15 cellular contexts compared by ENCODE assay signal in the genomic region with DNA sequence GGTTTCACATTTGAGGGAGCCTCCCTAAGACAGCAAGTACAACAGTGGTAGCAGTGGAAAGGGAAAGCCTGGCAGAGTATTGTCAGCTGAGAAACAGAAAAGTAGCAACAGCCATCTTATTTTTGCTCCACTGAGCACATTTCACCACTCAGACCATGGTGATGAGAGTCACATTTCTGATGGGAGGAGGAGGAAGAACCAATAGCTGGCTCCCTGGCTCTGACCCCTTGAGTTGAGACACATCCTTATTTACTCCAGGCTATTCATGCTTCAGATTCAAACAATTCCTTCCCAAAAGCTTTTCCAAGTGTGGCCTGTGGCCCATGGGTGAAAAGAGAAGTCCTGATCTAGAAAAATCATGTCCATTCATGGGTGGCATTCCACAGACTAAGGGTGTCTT.
DNase-seq lines count a peak whose midpoint lies in the region; ATAC-seq, FAIRE-seq and TF ChIP-seq lines count a peak whose summit lies in the region.
"Had no signal": no experiment of that assay in that cellular context is flagged by ENCODE, and none has a peak within 500 bp of the region (broad histone marks: within the 10 kb centered on the region; RNA-seq: fewer than 3 reads in every experiment).

No MANE protein-coding gene starts in this region.

- no peak for DNase-seq in CD4-positive, alpha-beta memory T cell
- DNase-seq in activated CD8-positive, alpha-beta T cell treated with anti-CD3 and anti-CD28 coated beads for 36 hours = no peak
- DNase-seq in sciatic nerve (ENCODE audit: low spot score) (no peak), HCEC 1CT (no peak), SKM-1 treated with dmso at 0.1 percent for 144 hours (lab: John Stamatoyannopoulos, UW; ENCODE audit: unreplicated experiment) (no peak), small intestine (no peak)
- DNase-seq: activated CD8-positive, alpha-beta memory T cell treated with anti-CD3 and anti-CD28 coated beads, Interleukin-2, amount 10 ng/mL, durations not matched to agents 7 days and 5 days; activated naive CD4-positive, alpha-beta T cell treated with anti-CD3 and anti-CD28 coated beads, Interleukin-2, amount 50 U/mL, for 16 hours; NCI-H1092 treated with DMSO at 0.1 percent for 48 hours; NCI-H2227 treated with DMSO at 0.1 percent for 48 hours; transverse colon had no signal

- intact Hi-C loops in CD4-positive, alpha-beta memory T cell (cut with micrococcal nuclease) = loop anchor here (5.0 to 10.0 kb wide), 3 partner anchors 216 to 958 kb away; a partner anchor contains a TSS
- intact Hi-C loops in activated CD8-positive, alpha-beta T cell treated with anti-CD3 and anti-CD28 coated beads for 36 hours (cut with micrococcal nuclease) = loop anchor here (10.0 kb wide), 6 partner anchors 48 to 1178 kb away; no protein-coding TSS in a partner anchor
- intact Hi-C loops in sciatic nerve (cut with DNase I) = loop anchor here (10.0 kb wide), 1 partner anchor 818 kb away; no protein-coding TSS in a partner anchor

- no peak overlapping the region for H3K27ac ChIP-seq in CD4-positive, alpha-beta memory T cell (ENCODE audit: low read depth, low read length)
- H3K27ac ChIP-seq in gastroesophageal sphincter (peak overlapping the region in 3 of 4 donors; percentile 61 to 76 (median 73)), small intestine (ENCODE audit: low read depth in 1 of 2, low read length in 1 of 2) (peak overlapping the region in 1 of 2 donors; percentile 11)
- H3K27ac ChIP-seq: SK-N-MC had no signal

- H3K4me1 ChIP-seq in CD4-positive, alpha-beta memory T cell (ENCODE audit: insufficient read depth, low read length) = peaks cover 72% of the 10 kb centered on the region
- H3K4me1 ChIP-seq in gastroesophageal sphincter (peaks cover 20 to 70% (median 34%) of the 10 kb centered on the region in 3 donors), small intestine (ENCODE audit: control insufficient read depth in 2 of 2, insufficient read depth in 1 of 2, low read depth in 1 of 2, low read length in 1 of 2) (peaks cover 0 to 5% of the 10 kb centered on the region in 2 donors)

- TF ChIP-seq EP300 in gastroesophageal sphincter (IDR thresholded peaks at IDR 0.05) = no peak

- ATAC-seq in activated CD8-positive, alpha-beta T cell treated with anti-CD3 and anti-CD28 coated beads for 36 hours = no peak
- ATAC-seq in gastroesophageal sphincter = peak; percentile 54
- peak; percentile 29 for ATAC-seq in sciatic nerve
- no peak for ATAC-seq in HG02623 (IDR thresholded peaks at IDR 0.05; ENCODE audit: unreplicated experiment)
- ATAC-seq: activated CD8-positive, alpha-beta memory T cell treated with anti-CD3 and anti-CD28 coated beads, Interleukin-2, amount 10 ng/mL, durations not matched to agents 7 days and 5 days had no signal

- CTCF ChIA-PET in CD4-positive, alpha-beta memory T cell (lab: Charles Lee; ENCODE audit: partially characterized antibody) = interaction anchor here (0.7 to 1.8 kb wide), 3 partner anchors 81 to 1303 kb away, joined by 4 to 5 read pairs (median 5); no protein-coding TSS in a partner anchor
- CTCF ChIA-PET in activated CD8-positive, alpha-beta T cell treated with anti-CD3 and anti-CD28 coated beads for 36 hours (lab: Charles Lee) = interaction anchor here (1.1 kb wide), 1 partner anchor 397 kb away, joined by 3 read pairs; a partner anchor contains a TSS

- H3K9me3 ChIP-seq in CD4-positive, alpha-beta memory T cell (ENCODE audit: control insufficient read depth in 1 of 2, low read length in 2 of 2) = no peaks in the 10 kb centered on the region
- H3K9me3 ChIP-seq in gastroesophageal sphincter (no peaks in the 10 kb centered on the region), small intestine (ENCODE audit: control insufficient read depth, low read depth) (no peaks in the 10 kb centered on the region)
- H3K9me3 ChIP-seq: transverse colon had no signal

- no peaks in the 10 kb centered on the region for H3K36me3 Mint-ChIP-seq in CD4-positive, alpha-beta memory T cell
- H3K36me3 Mint-ChIP-seq in activated CD8-positive, alpha-beta T cell treated with anti-CD3 and anti-CD28 coated beads for 36 hours (ENCODE audit: low read depth) = peaks cover 7% of the 10 kb centered on the region

- FAIRE-seq in small intestine (lab: Jason Lieb, UNC) = no peak

- H3K4me3 ChIP-seq in CD4-positive, alpha-beta memory T cell (ENCODE audit: low read length in 2 of 2) = no peak overlapping the region
- no peak overlapping the region for H3K4me3 ChIP-seq in gastroesophageal sphincter
- H3K4me3 ChIP-seq in small intestine (ENCODE audit: low read depth in 1 of 2, low read length in 2 of 2) = no peak overlapping the region
- H3K4me3 ChIP-seq: lung, SK-N-MC, transverse colon had no signal

- H3K27me3 ChIP-seq in CD4-positive, alpha-beta memory T cell (ENCODE audit: insufficient read depth, low read length) = no peaks in the 10 kb centered on the region
- H3K27me3 ChIP-seq in gastroesophageal sphincter (no peaks in the 10 kb centered on the region), small intestine (ENCODE audit: control insufficient read depth in 2 of 2, insufficient read depth in 2 of 2, low read length in 2 of 2) (no peaks in the 10 kb centered on the region)
- H3K27me3 ChIP-seq: transverse colon had no signal

- H3K27me3 Mint-ChIP-seq in CD4-positive, alpha-beta memory T cell = no peaks in the 10 kb centered on the region
- no peaks in the 10 kb centered on the region for H3K27me3 Mint-ChIP-seq in activated CD8-positive, alpha-beta T cell treated with anti-CD3 and anti-CD28 coated beads for 36 hours
- H3K27me3 Mint-ChIP-seq: activated CD8-positive, alpha-beta memory T cell treated with anti-CD3 and anti-CD28 coated beads, Interleukin-2, amount 10 ng/mL, durations not matched to agents 7 days and 5 days had no signal

- peaks cover 51 to 81% (median 64%) of the 10 kb centered on the region in 4 donors for H3K4me1 Mint-ChIP-seq in CD4-positive, alpha-beta memory T cell
- peaks cover 93% of the 10 kb centered on the region for H3K4me1 Mint-ChIP-seq in activated CD8-positive, alpha-beta T cell treated with anti-CD3 and anti-CD28 coated beads for 36 hours (ENCODE audit: low read depth)

- H3K36me3 ChIP-seq in CD4-positive, alpha-beta memory T cell (ENCODE audit: insufficient read depth, low read length) = no peaks in the 10 kb centered on the region
- H3K36me3 ChIP-seq in gastroesophageal sphincter = no peaks in the 10 kb centered on the region
- H3K36me3 ChIP-seq in small intestine (ENCODE audit: control insufficient read depth in 2 of 2, insufficient read depth in 2 of 2, low read length in 2 of 2) = peaks cover 0 to 3% of the 10 kb centered on the region in 2 donors
- H3K36me3 ChIP-seq: transverse colon had no signal

- TF ChIP-seq CTCF in activated CD8-positive, alpha-beta T cell treated with anti-CD3 and anti-CD28 coated beads for 36 hours (IDR thresholded peaks at IDR 0.05) = no peak
- TF ChIP-seq CTCF in gastroesophageal sphincter (IDR thresholded peaks at IDR 0.05) = no peak

- peak overlapping the region in 5 of 7 donors; percentile 13 to 96 (median 25) for H3K27ac Mint-ChIP-seq in CD4-positive, alpha-beta memory T cell
- peak overlapping the region; percentile 58 for H3K27ac Mint-ChIP-seq in activated CD8-positive, alpha-beta T cell treated with anti-CD3 and anti-CD28 coated beads for 36 hours
- H3K27ac Mint-ChIP-seq: activated CD8-positive, alpha-beta memory T cell treated with anti-CD3 and anti-CD28 coated beads, Interleukin-2, amount 10 ng/mL, durations not matched to agents 7 days and 5 days had no signal

- no peak for TF ChIP-seq POLR2A in gastroesophageal sphincter (IDR thresholded peaks at IDR 0.05)

- peaks cover 0 to 2% (median 0%) of the 10 kb centered on the region in 8 donors for H3K9me3 Mint-ChIP-seq in CD4-positive, alpha-beta memory T cell
- peaks cover 4% of the 10 kb centered on the region for H3K9me3 Mint-ChIP-seq in activated CD8-positive, alpha-beta T cell treated with anti-CD3 and anti-CD28 coated beads for 36 hours

- H3K4me3 Mint-ChIP-seq in CD4-positive, alpha-beta memory T cell = no peak overlapping the region
- no peak overlapping the region for H3K4me3 Mint-ChIP-seq in activated CD8-positive, alpha-beta T cell treated with anti-CD3 and anti-CD28 coated beads for 36 hours
- H3K4me3 Mint-ChIP-seq: activated CD8-positive, alpha-beta memory T cell treated with anti-CD3 and anti-CD28 coated beads, Interleukin-2, amount 10 ng/mL, durations not matched to agents 7 days and 5 days had no signal

- POLR2A ChIA-PET in CD4-positive, alpha-beta memory T cell (lab: Charles Lee; ENCODE audit: partially characterized antibody) = interaction anchor here (0.9 to 6.7 kb wide), 2 partner anchors 84 to 398 kb away, joined by 3 to 118 read pairs; a partner anchor contains a TSS
- POLR2A ChIA-PET in activated CD8-positive, alpha-beta T cell treated with anti-CD3 and anti-CD28 coated beads for 36 hours (lab: Charles Lee) = interaction anchor here (0.6 to 0.8 kb wide), 2 partner anchors 397 to 654 kb away, joined by 3 read pairs; a partner anchor contains a TSS

Comparison
In these comparisons a context has a peak if more than half of its experiments do, and no peak if none do; other contexts are left out.
1. ATAC-seq: peak in gastroesophageal sphincter (single experiment) and sciatic nerve (single experiment); none in activated CD8-positive, alpha-beta T cell treated with anti-CD3 and anti-CD28 coated beads for 36 hours (single experiment) and HG02623 (single experiment).